ENCODE assay signal across 13 cellular contexts in genomic region chr14:104655128-104655848, GRCh38. TPM values are rescaled to one million over a fixed set of nuclear protein-coding genes. Genes with fewer than 3 reads are reported as not detected.
"Had no signal": no experiment of that assay in that cellular context is flagged by ENCODE, and none has a peak within 500 bp of the region (broad histone marks: within the 10 kb centered on the region; RNA-seq: fewer than 3 reads in every experiment).

No MANE protein-coding gene starts in this region.

- H2AFZ ChIP-seq: hepatocyte had no signal

- H3K79me2 ChIP-seq: hepatocyte had no signal

- DNase-seq: activated CD4-positive, CD25-positive, alpha-beta regulatory T cell treated with anti-CD3 and anti-CD28 coated beads, Interleukin-2, amount 50 U/mL, for 72 hours; activated naive CD4-positive, alpha-beta T cell treated with anti-CD3 and anti-CD28 coated beads, Interleukin-2, amount 10 ng/mL, durations not matched to agents 7 days and 5 days; activated T-cell treated with anti-CD3 and anti-CD28 coated beads, Interleukin-2, amount 50 U/mL, for 1 hour; left lung; stimulated activated naive CD8-positive, alpha-beta T cell treated with anti-CD3 and anti-CD28 coated beads, Interleukin-15, amount 100 ng/mL, for 72 hours; testis; upper lobe of right lung had no signal

- H3K27me3 ChIP-seq: hepatocyte, testis had no signal

- H3K9me3 ChIP-seq: testis, upper lobe of right lung had no signal

- H3K36me3 ChIP-seq: left lung, upper lobe of right lung had no signal

- H3K4me1 ChIP-seq: testis had no signal

- ATAC-seq: esophagus mucosa; left lung; stimulated activated naive CD8-positive, alpha-beta T cell treated with anti-CD3 and anti-CD28 coated beads, Interleukin-15, amount 100 ng/mL, for 72 hours; upper lobe of right lung had no signal

- H3K4me2 ChIP-seq: hepatocyte had no signal

- H3K4me3 ChIP-seq: hepatocyte, left lung, testis, upper lobe of right lung had no signal

- H3K27ac ChIP-seq: hepatocyte, left lung, testis, upper lobe of right lung had no signal

RNA-seq across cellular contexts. Expression of gene TMEM179, which starts 50.7 kb away (rescaled TPM):
- total RNA-seq: bronchial epithelial cell, esophagus mucosa, mesenteric fat pad, osteocyte, upper lobe of right lung had no signal
- polyA plus RNA-seq: keratinocyte had no signal
